In the genomic region with DNA sequence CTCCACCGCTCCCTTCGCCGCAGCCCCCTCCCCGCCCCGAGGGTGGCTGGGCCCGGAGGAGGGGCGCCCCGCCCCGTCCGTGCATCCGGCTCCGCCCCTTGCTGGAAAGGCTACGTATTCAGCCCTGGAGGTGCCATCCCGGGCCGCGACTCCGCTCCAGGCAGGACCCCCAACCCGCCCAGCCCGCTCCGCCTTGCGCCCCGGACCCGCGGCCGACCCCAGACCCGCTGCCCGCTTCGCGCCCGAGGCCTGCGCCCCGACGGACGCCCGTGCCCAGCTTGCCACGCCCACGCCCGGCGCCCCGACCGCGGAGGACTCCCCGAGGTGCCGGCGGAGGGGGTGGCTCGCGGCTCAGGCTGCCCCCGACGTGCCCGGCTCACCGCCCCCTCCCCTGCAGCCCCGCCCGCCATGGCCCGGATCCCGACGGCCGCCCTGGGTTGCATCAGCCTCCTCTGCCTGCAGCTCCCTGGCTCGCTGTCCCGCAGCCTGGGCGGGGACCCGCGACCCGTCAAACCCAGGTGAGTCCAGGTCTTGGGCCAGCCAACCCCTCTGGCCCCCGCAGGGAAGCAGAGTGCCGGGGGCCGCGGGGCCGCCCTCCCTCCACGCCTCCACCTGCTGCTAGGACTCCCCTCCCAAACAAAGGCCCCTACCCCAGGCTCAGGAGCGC, we compare ENCODE assay signal across 1 cellular context.
A peak's percentile ranks its signal among the peaks of the same experiment; 100 is the strongest.
TF ChIP-seq lines count a peak whose summit lies in the region.

A gene with protein sequence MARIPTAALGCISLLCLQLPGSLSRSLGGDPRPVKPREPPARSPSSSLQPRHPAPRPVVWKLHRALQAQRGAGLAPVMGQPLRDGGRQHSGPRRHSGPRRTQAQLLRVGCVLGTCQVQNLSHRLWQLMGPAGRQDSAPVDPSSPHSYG (plus strand): TSS at position 104 of the 667 bp plus-strand sequence. CDS start 305 bp downstream, at position 409.

TF ChIP-seq in WTC11, 78 proteins besides CTCF, POLR2A, EP300 and RAD21 (continued from another document):
- TF ChIP-seq PRRX2 (CRISPR knock-in tag; IDR thresholded peaks at IDR 0.05) (no peak), ZNF219 (CRISPR knock-in tag; IDR thresholded peaks at IDR 0.05; ENCODE audit: borderline replicate concordance) (no peak), ETV6 (CRISPR knock-in tag; IDR thresholded peaks at IDR 0.05) (no peak; the same call in 1 of the 2 replicates), CBFB (CRISPR knock-in tag; IDR thresholded peaks at IDR 0.05; ENCODE audit: low read depth) (0 out of 2 replicates have a peak, but pooled peaks have one; percentile 16), GABPB1 (CRISPR knock-in tag; IDR thresholded peaks at IDR 0.05) (peak; percentile 95), SMAD3 (CRISPR knock-in tag; IDR thresholded peaks at IDR 0.05; ENCODE audit: borderline replicate concordance) (no peak), ZNF423 (CRISPR knock-in tag; IDR thresholded peaks at IDR 0.05) (no peak), GRHL2 (CRISPR knock-in tag; IDR thresholded peaks at IDR 0.05; ENCODE audit: insufficient replicate concordance, severe bottlenecking) (no peak), CREM (CRISPR knock-in tag; IDR thresholded peaks at IDR 0.05) (0 out of 2 replicates have a peak, but pooled peaks have one; percentile 6), FOXP1 (CRISPR knock-in tag; IDR thresholded peaks at IDR 0.05; ENCODE audit: borderline replicate concordance) (no peak)
- TF ChIP-seq, protein P1, sequence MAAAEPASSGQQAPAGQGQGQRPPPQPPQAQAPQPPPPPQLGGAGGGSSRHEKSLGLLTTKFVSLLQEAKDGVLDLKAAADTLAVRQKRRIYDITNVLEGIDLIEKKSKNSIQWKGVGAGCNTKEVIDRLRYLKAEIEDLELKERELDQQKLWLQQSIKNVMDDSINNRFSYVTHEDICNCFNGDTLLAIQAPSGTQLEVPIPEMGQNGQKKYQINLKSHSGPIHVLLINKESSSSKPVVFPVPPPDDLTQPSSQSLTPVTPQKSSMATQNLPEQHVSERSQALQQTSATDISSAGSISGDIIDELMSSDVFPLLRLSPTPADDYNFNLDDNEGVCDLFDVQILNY (CRISPR knock-in tag; IDR thresholded peaks at IDR 0.05) = peak; percentile 10; the same call in 1 of the 2 replicates
- TF ChIP-seq, protein P2, sequence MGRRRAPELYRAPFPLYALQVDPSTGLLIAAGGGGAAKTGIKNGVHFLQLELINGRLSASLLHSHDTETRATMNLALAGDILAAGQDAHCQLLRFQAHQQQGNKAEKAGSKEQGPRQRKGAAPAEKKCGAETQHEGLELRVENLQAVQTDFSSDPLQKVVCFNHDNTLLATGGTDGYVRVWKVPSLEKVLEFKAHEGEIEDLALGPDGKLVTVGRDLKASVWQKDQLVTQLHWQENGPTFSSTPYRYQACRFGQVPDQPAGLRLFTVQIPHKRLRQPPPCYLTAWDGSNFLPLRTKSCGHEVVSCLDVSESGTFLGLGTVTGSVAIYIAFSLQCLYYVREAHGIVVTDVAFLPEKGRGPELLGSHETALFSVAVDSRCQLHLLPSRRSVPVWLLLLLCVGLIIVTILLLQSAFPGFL (CRISPR knock-in tag; IDR thresholded peaks at IDR 0.05; ENCODE audit: borderline replicate concordance) = no peak
- TF ChIP-seq, protein P3, sequence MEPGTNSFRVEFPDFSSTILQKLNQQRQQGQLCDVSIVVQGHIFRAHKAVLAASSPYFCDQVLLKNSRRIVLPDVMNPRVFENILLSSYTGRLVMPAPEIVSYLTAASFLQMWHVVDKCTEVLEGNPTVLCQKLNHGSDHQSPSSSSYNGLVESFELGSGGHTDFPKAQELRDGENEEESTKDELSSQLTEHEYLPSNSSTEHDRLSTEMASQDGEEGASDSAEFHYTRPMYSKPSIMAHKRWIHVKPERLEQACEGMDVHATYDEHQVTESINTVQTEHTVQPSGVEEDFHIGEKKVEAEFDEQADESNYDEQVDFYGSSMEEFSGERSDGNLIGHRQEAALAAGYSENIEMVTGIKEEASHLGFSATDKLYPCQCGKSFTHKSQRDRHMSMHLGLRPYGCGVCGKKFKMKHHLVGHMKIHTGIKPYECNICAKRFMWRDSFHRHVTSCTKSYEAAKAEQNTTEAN (CRISPR knock-in tag; IDR thresholded peaks at IDR 0.05) = peak; percentile 63; the same call in 1 of the 2 replicates
- TF ChIP-seq, protein P4, sequence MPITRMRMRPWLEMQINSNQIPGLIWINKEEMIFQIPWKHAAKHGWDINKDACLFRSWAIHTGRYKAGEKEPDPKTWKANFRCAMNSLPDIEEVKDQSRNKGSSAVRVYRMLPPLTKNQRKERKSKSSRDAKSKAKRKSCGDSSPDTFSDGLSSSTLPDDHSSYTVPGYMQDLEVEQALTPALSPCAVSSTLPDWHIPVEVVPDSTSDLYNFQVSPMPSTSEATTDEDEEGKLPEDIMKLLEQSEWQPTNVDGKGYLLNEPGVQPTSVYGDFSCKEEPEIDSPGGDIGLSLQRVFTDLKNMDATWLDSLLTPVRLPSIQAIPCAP (CRISPR knock-in tag; IDR thresholded peaks at IDR 0.05) = no peak
- TF ChIP-seq, protein P5, sequence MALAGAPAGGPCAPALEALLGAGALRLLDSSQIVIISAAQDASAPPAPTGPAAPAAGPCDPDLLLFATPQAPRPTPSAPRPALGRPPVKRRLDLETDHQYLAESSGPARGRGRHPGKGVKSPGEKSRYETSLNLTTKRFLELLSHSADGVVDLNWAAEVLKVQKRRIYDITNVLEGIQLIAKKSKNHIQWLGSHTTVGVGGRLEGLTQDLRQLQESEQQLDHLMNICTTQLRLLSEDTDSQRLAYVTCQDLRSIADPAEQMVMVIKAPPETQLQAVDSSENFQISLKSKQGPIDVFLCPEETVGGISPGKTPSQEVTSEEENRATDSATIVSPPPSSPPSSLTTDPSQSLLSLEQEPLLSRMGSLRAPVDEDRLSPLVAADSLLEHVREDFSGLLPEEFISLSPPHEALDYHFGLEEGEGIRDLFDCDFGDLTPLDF (CRISPR knock-in tag; IDR thresholded peaks at IDR 0.05) = 0 out of 2 replicates have a peak, but pooled peaks have one; percentile 40
- TF ChIP-seq, protein P6, sequence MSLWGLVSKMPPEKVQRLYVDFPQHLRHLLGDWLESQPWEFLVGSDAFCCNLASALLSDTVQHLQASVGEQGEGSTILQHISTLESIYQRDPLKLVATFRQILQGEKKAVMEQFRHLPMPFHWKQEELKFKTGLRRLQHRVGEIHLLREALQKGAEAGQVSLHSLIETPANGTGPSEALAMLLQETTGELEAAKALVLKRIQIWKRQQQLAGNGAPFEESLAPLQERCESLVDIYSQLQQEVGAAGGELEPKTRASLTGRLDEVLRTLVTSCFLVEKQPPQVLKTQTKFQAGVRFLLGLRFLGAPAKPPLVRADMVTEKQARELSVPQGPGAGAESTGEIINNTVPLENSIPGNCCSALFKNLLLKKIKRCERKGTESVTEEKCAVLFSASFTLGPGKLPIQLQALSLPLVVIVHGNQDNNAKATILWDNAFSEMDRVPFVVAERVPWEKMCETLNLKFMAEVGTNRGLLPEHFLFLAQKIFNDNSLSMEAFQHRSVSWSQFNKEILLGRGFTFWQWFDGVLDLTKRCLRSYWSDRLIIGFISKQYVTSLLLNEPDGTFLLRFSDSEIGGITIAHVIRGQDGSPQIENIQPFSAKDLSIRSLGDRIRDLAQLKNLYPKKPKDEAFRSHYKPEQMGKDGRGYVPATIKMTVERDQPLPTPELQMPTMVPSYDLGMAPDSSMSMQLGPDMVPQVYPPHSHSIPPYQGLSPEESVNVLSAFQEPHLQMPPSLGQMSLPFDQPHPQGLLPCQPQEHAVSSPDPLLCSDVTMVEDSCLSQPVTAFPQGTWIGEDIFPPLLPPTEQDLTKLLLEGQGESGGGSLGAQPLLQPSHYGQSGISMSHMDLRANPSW (CRISPR knock-in tag; conservative IDR thresholded peaks at IDR 0.05; ENCODE audit: low read depth) = no peak
